1 cellular context compared by ENCODE assay signal in genomic region chr19:49461130-49461529, GRCh38. TPM values are rescaled to one million over a fixed set of nuclear protein-coding genes. Genes with fewer than 3 reads are reported as not detected.
"Had no signal": no experiment of that assay in that cellular context is flagged by ENCODE, and none has a peak within 500 bp of the region (broad histone marks: within the 10 kb centered on the region; RNA-seq: fewer than 3 reads in every experiment).

No MANE protein-coding gene starts in this region.

RNA-seq across cellular contexts. Expression of gene FLT3LG, which starts 12.9 kb away (rescaled TPM):
- total RNA-seq: G401 had no signal
